Comparison of ENCODE assay signal across 8 cellular contexts in the genomic region with DNA sequence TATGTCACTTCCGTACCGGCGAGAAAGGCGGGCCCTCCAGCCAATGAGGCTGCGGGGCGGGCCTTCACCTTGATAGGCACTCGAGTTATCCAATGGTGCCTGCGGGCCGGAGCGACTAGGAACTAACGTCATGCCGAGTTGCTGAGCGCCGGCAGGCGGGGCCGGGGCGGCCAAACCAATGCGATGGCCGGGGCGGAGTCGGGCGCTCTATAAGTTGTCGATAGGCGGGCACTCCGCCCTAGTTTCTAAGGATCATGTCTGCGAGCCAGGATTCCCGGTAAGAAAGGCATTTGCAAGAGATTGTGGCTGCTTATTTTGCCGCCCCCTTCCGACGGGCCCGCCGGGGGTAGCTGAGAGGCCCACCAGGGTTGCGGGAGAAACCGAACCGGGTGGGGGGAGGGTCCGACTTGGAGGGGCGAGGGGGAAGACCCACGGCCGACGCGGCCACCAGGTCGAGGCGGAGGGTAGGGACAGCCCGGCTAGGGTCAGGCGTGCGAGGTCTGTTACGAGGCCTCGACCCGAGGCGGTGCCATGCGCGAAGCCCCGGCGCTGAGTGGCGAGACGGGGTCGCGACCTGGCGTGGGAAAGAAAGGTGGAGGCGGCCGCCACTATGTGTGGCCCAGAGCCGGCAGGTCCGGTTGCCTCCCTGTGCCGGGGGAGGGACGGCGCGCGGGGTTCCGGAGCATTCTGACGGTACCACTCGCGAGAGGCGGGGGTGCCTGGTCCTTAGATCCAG. TPM values are rescaled to one million over a fixed set of nuclear protein-coding genes. Genes with fewer than 3 reads are reported as not detected.
DNase-seq lines count a peak whose midpoint lies in the region; ATAC-seq and TF ChIP-seq lines count a peak whose summit lies in the region.

No MANE protein-coding gene starts in this region.

- no peaks in the 10 kb centered on the region for H3K9me3 ChIP-seq in DND-41 (ENCODE audit: insufficient read depth, low read length, severe bottlenecking)
- H3K9me3 ChIP-seq in MG63: no peaks in the 10 kb centered on the region
- H3K9me3 ChIP-seq in neural cell (ENCODE audit: low read length): no peaks in the 10 kb centered on the region

- no peaks in the 10 kb centered on the region for H3K27me3 ChIP-seq in DND-41 (ENCODE audit: insufficient read depth, low read length, poor library complexity)
- no peaks in the 10 kb centered on the region for H3K27me3 ChIP-seq in MG63
- no peaks in the 10 kb centered on the region for H3K27me3 ChIP-seq in neural cell (ENCODE audit: insufficient read depth, low read depth, low read length)

- TF ChIP-seq RAD21 in neural cell (conservative IDR thresholded peaks at IDR 0.05): no peak

- H2AFZ ChIP-seq in DND-41 (ENCODE audit: low read depth, low read length) (no peak overlapping the region), neural cell (ENCODE audit: low read depth, low read length) (peak overlapping the region; percentile 8)

- peaks cover 63% of the 10 kb centered on the region for H3K4me1 ChIP-seq in DND-41 (ENCODE audit: insufficient read depth, low read length)

- no peak for TF ChIP-seq CTCF in DND-41 (IDR thresholded peaks at IDR 0.05; ENCODE audit: borderline replicate concordance, extremely low read depth, low read length, poor library complexity, severe bottlenecking)
- TF ChIP-seq CTCF in neural cell (IDR thresholded peaks at IDR 0.05; ENCODE audit: poor library complexity, severe bottlenecking): peak; percentile 40

- H3K27ac ChIP-seq in DND-41 (ENCODE audit: low read length): peak overlapping the region; percentile 97
- peak overlapping the region; percentile 97 for H3K27ac ChIP-seq in neural cell (ENCODE audit: low read length)
- peak overlapping the region; percentile 97 for H3K27ac ChIP-seq in substantia nigra (ENCODE audit: low read depth, low read length, poor library complexity, severe bottlenecking)

- peaks cover 82% of the 10 kb centered on the region for H3K36me3 ChIP-seq in DND-41 (ENCODE audit: insufficient read depth, low read length)
- peaks cover 53% of the 10 kb centered on the region for H3K36me3 ChIP-seq in MG63
- peaks cover 14% of the 10 kb centered on the region for H3K36me3 ChIP-seq in neural cell (ENCODE audit: insufficient read depth, low read length)

- peak; percentile 41 for TF ChIP-seq EP300 in neural cell (conservative IDR thresholded peaks at IDR 0.05; ENCODE audit: poor library complexity, severe bottlenecking)

- peak overlapping the region; percentile 84 for H3K4me2 ChIP-seq in DND-41 (ENCODE audit: insufficient read depth, low read length)
- H3K4me2 ChIP-seq in neural cell (ENCODE audit: low read length): no peak overlapping the region

- peak overlapping the region; percentile 70 for H3K4me3 ChIP-seq in DND-41 (ENCODE audit: low read depth in 1 of 2, low read length in 2 of 2)
- peak overlapping the region; percentile 86 for H3K4me3 ChIP-seq in MG63
- H3K4me3 ChIP-seq in neural cell (ENCODE audit: low read length): peak overlapping the region; percentile 100

- H4K20me1 ChIP-seq in DND-41 (ENCODE audit: insufficient read depth, low read length): peaks cover 48% of the 10 kb centered on the region
- peaks cover 30% of the 10 kb centered on the region for H4K20me1 ChIP-seq in neural cell (ENCODE audit: insufficient read depth)

- ATAC-seq in DND-41 (ENCODE audit: insufficient read depth, low read depth): no peak

- no peaks in the 10 kb centered on the region for H3K9me2 ChIP-seq in neural cell (ENCODE audit: insufficient read depth, low read length)

- H3F3A ChIP-seq in neural cell (ENCODE audit: insufficient read depth, low read length, poor library complexity, severe bottlenecking): no peaks in the 10 kb centered on the region

- H3K9ac ChIP-seq in DND-41 (ENCODE audit: low read depth, low read length): peak overlapping the region; percentile 99
- H3K9ac ChIP-seq in neural cell (ENCODE audit: low read length): peak overlapping the region; percentile 100

- peaks cover 76% of the 10 kb centered on the region for H3K79me2 ChIP-seq in DND-41 (ENCODE audit: insufficient read depth, low read length)
- peaks cover 35% of the 10 kb centered on the region for H3K79me2 ChIP-seq in neural cell (replicated peaks; ENCODE audit: insufficient read depth, low read length)

- DNase-seq in DND-41: peak; percentile 100
- DNase-seq in H4 (ENCODE audit: low spot score): peak; percentile 96
- peak; percentile 97 for DNase-seq in MG63
- peak; percentile 97 for DNase-seq in SIG-M5 treated with dmso at 0.1 percent for 504 hours (lab: John Stamatoyannopoulos, UW; ENCODE audit: unreplicated experiment)
- DNase-seq in activated gamma-delta T cell treated with Interleukin-2 at 50 U/mL for 16 hours: peak; percentile 100
- peak; percentile 99 for DNase-seq in fibroblast of the conjunctiva (ENCODE audit: low read depth)
- peak; percentile 77 to 100 (median 100) for DNase-seq in substantia nigra (lab: John Stamatoyannopoulos, UW)

TF ChIP-seq in neural cell, 6 proteins besides CTCF, POLR2A, EP300 and RAD21:
- TF ChIP-seq POLR2AphosphoS5 (IDR thresholded peaks at IDR 0.05) (peak; percentile 98), MXI1 (conservative IDR thresholded peaks at IDR 0.05; ENCODE audit: poor library complexity, severe bottlenecking) (peak; percentile 88), SMC3 (conservative IDR thresholded peaks at IDR 0.05; ENCODE audit: poor library complexity) (no peak), EZH2 (IDR thresholded peaks at IDR 0.05; ENCODE audit: borderline replicate concordance, insufficient read depth, low read length, poor library complexity, severe bottlenecking) (no peak), TAF1 (IDR thresholded peaks at IDR 0.05; ENCODE audit: low read depth) (peak; percentile 93)
- TF ChIP-seq, protein P1, sequence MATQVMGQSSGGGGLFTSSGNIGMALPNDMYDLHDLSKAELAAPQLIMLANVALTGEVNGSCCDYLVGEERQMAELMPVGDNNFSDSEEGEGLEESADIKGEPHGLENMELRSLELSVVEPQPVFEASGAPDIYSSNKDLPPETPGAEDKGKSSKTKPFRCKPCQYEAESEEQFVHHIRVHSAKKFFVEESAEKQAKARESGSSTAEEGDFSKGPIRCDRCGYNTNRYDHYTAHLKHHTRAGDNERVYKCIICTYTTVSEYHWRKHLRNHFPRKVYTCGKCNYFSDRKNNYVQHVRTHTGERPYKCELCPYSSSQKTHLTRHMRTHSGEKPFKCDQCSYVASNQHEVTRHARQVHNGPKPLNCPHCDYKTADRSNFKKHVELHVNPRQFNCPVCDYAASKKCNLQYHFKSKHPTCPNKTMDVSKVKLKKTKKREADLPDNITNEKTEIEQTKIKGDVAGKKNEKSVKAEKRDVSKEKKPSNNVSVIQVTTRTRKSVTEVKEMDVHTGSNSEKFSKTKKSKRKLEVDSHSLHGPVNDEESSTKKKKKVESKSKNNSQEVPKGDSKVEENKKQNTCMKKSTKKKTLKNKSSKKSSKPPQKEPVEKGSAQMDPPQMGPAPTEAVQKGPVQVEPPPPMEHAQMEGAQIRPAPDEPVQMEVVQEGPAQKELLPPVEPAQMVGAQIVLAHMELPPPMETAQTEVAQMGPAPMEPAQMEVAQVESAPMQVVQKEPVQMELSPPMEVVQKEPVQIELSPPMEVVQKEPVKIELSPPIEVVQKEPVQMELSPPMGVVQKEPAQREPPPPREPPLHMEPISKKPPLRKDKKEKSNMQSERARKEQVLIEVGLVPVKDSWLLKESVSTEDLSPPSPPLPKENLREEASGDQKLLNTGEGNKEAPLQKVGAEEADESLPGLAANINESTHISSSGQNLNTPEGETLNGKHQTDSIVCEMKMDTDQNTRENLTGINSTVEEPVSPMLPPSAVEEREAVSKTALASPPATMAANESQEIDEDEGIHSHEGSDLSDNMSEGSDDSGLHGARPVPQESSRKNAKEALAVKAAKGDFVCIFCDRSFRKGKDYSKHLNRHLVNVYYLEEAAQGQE (IDR thresholded peaks at IDR 0.05; ENCODE audit: borderline replicate concordance): peak; percentile 77

RNA-seq across cellular contexts. Expression of gene CD68, which starts 6.7 kb away (rescaled TPM):
- total RNA-seq in H4 (2014; rRNA removed; shearing (Covaris generic)): 19.9 and 21.6 TPM in 2 replicates
- 12.6 and 17.3 TPM in 2 replicates for total RNA-seq in MG63 (2014; rRNA removed; shearing (Covaris generic); ENCODE audit: low replicate concordance)
- polyA plus RNA-seq in neural cell: not detected in 2 replicates
- not detected in 2 replicates for polyA minus RNA-seq in neural cell

RNA-seq across cellular contexts. Expression of gene MPDU1, which starts 10.9 kb away (rescaled TPM):
- total RNA-seq in H4 (2014; rRNA removed; shearing (Covaris generic)): 146 and 193 TPM in 2 replicates
- 96.0 and 121 TPM in 2 replicates for total RNA-seq in MG63 (2014; rRNA removed; shearing (Covaris generic); ENCODE audit: low replicate concordance)
- polyA plus RNA-seq in neural cell: 110 and 118 TPM in 2 replicates
- 39.7 and 43.1 TPM in 2 replicates for polyA minus RNA-seq in neural cell

RNA-seq across cellular contexts. Expression of gene SENP3, which starts 11.0 kb away (rescaled TPM):
- total RNA-seq in H4 (2014; rRNA removed; shearing (Covaris generic)): 59.5 and 61.3 TPM in 2 replicates
- 85.6 and 106 TPM in 2 replicates for total RNA-seq in MG63 (2014; rRNA removed; shearing (Covaris generic); ENCODE audit: low replicate concordance)
- polyA plus RNA-seq in neural cell: 148 and 151 TPM in 2 replicates
- 74.8 and 105 TPM in 2 replicates for polyA minus RNA-seq in neural cell

RNA-seq across cellular contexts. Expression of gene TNFSF13, which starts 14.2 kb away (rescaled TPM):
- 0.43 TPM in 1 of 2 replicates, not detected in the other for total RNA-seq in H4 (2014; rRNA removed; shearing (Covaris generic))
- 1.7 TPM in 1 of 2 replicates, not detected in the other for total RNA-seq in MG63 (2014; rRNA removed; shearing (Covaris generic); ENCODE audit: low replicate concordance)
- 0.15 TPM in 1 of 2 replicates, not detected in the other for polyA plus RNA-seq in neural cell
- not detected in 2 replicates for polyA minus RNA-seq in neural cell

RNA-seq across cellular contexts. Expression of gene SOX15, which starts 17.1 kb away (rescaled TPM):
- not detected in 2 replicates for total RNA-seq in H4 (2014; rRNA removed; shearing (Covaris generic))
- total RNA-seq in MG63 (2014; rRNA removed; shearing (Covaris generic); ENCODE audit: low replicate concordance): 0.23 TPM in 1 of 2 replicates, not detected in the other
- polyA plus RNA-seq in neural cell: 0.47 and 1.5 TPM in 2 replicates
- not detected in 2 replicates for polyA minus RNA-seq in neural cell
